Comparison of ENCODE assay signal across 13 cellular contexts in the genomic region with DNA sequence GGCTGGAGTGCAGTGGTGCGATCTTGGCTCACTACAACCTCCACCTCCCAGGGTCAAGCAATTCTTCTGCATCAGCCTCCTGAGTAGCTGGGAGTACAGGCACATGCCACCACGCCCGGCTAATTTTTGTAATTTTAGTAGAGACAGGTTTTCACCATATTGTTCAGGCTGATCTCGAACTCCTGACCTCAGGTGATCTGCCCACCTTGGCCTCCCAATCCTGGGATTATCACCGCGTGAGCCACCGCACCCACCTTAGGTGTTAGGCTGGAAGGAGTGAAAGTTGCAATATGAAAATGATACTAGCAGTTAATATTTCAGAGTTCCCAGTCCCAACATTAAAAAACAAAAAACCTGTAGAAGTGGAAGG. TPM values are rescaled to one million over a fixed set of nuclear protein-coding genes. Genes with fewer than 3 reads are reported as not detected.
DNase-seq lines count a peak whose midpoint lies in the region; ATAC-seq and TF ChIP-seq lines count a peak whose summit lies in the region.
"Not testable (repeated sequence)": the region's sequence is repeated elsewhere in the genome, so short reads cannot be mapped to it uniquely, and the experiment has no call there.
"Had no signal": no experiment of that assay in that cellular context is flagged by ENCODE, and none has a peak within 500 bp of the region (broad histone marks: within the 10 kb centered on the region; RNA-seq: fewer than 3 reads in every experiment).

No MANE protein-coding gene starts in this region.

- not testable (repeated sequence) for H3K27me3 Mint-ChIP-seq in Calu3 (ENCODE audit: unreplicated experiment); activated CD8-positive, alpha-beta T cell treated with anti-CD3 and anti-CD28 coated beads, Interleukin-2, amount 10 ng/mL, durations not matched to agents 7 days and 5 days (ENCODE audit: low read depth); activated naive CD8-positive, alpha-beta T cell treated with anti-CD3 and anti-CD28 coated beads, Interleukin-2, amount 50 U/mL, for 24 hours; nephron progenitor cell (ENCODE audit: low read depth, poor library complexity)
- peaks cover 4 to 15% (median 14%) of the 10 kb centered on the region in 3 donors for H3K27me3 Mint-ChIP-seq in immature natural killer cell (ENCODE audit: low read depth in 3 of 3)

- H3K4me3 ChIP-seq in HL-60 (replicated peaks; ENCODE audit: insufficient read depth, low read length), result not testable (repeated sequence)

- TF ChIP-seq POLR2A in Raji (IDR thresholded peaks at IDR 0.05; ENCODE audit: insufficient read depth, low read depth, low read length), result 0 out of 2 replicates have a peak, but pooled peaks have one; percentile 3

- TF ChIP-seq CTCF in Calu3 (IDR thresholded peaks at IDR 0.05; ENCODE audit: unreplicated experiment); HL-60 (IDR thresholded peaks at IDR 0.05; ENCODE audit: insufficient read depth, low read length); nephron progenitor cell (IDR thresholded peaks at IDR 0.05): not testable (repeated sequence)

- POLR2A ChIA-PET in activated CD8-positive, alpha-beta T cell treated with anti-CD3 and anti-CD28 coated beads, Interleukin-2, amount 10 ng/mL, durations not matched to agents 7 days and 5 days (lab: Charles Lee), result interaction anchor here (1.5 to 1.6 kb wide), 2 partner anchors 41 to 63 kb away, joined by 3 to 8 read pairs; a partner anchor contains a TSS

- H3K36me3 Mint-ChIP-seq in Calu3 (ENCODE audit: insufficient read depth, unreplicated experiment), result peaks cover 51% of the 10 kb centered on the region
- peaks cover 54% of the 10 kb centered on the region for H3K36me3 Mint-ChIP-seq in activated CD8-positive, alpha-beta T cell treated with anti-CD3 and anti-CD28 coated beads, Interleukin-2, amount 10 ng/mL, durations not matched to agents 7 days and 5 days (ENCODE audit: low read depth)
- H3K36me3 Mint-ChIP-seq in activated naive CD8-positive, alpha-beta T cell treated with anti-CD3 and anti-CD28 coated beads, Interleukin-2, amount 50 U/mL, for 24 hours (ENCODE audit: low read depth), result peaks cover 52% of the 10 kb centered on the region
- peaks cover 5 to 26% (median 13%) of the 10 kb centered on the region in 3 donors for H3K36me3 Mint-ChIP-seq in immature natural killer cell
- H3K36me3 Mint-ChIP-seq in nephron progenitor cell (ENCODE audit: low read depth), result peaks cover 54% of the 10 kb centered on the region

- H3K27ac Mint-ChIP-seq in Calu3 (ENCODE audit: unreplicated experiment) (peak overlapping the region; percentile 82), immature natural killer cell (peak overlapping the region; percentile 85 to 99 (median 93)), nephron progenitor cell (peak overlapping the region; percentile 81)
- peak overlapping the region; percentile 85 for H3K27ac Mint-ChIP-seq in activated CD8-positive, alpha-beta T cell treated with anti-CD3 and anti-CD28 coated beads, Interleukin-2, amount 10 ng/mL, durations not matched to agents 7 days and 5 days
- peak overlapping the region; percentile 67 for H3K27ac Mint-ChIP-seq in activated naive CD8-positive, alpha-beta T cell treated with anti-CD3 and anti-CD28 coated beads, Interleukin-2, amount 50 U/mL, for 24 hours

- H3K27ac ChIP-seq in HL-60 (replicated peaks), result peak overlapping the region; percentile 38

- CTCF ChIA-PET in Calu3 (lab: Charles Lee), result interaction anchor here (0.6 kb wide), 1 partner anchor 11 kb away, joined by 3 read pairs; no protein-coding TSS in a partner anchor
- CTCF ChIA-PET in activated CD8-positive, alpha-beta T cell treated with anti-CD3 and anti-CD28 coated beads, Interleukin-2, amount 10 ng/mL, durations not matched to agents 7 days and 5 days (lab: Charles Lee), result not testable (repeated sequence)

- H3K27me3 ChIP-seq in HL-60 (ENCODE audit: insufficient read depth, poor library complexity, severe bottlenecking), result not testable (repeated sequence)

- H3K4me3 Mint-ChIP-seq in Calu3 (ENCODE audit: low read depth, unreplicated experiment); activated CD8-positive, alpha-beta T cell treated with anti-CD3 and anti-CD28 coated beads, Interleukin-2, amount 10 ng/mL, durations not matched to agents 7 days and 5 days; nephron progenitor cell: not testable (repeated sequence)
- H3K4me3 Mint-ChIP-seq in activated naive CD8-positive, alpha-beta T cell treated with anti-CD3 and anti-CD28 coated beads, Interleukin-2, amount 50 U/mL, for 24 hours, result peak overlapping the region; percentile 4
- H3K4me3 Mint-ChIP-seq in immature natural killer cell, result peak overlapping the region; percentile 33 to 70 (median 66)

- intact Hi-C loops in Calu3 (cut with micrococcal nuclease; ENCODE audit: unreplicated experiment), result not testable (repeated sequence)

- not testable (repeated sequence) for H3K4me1 Mint-ChIP-seq in Calu3 (ENCODE audit: low read depth, unreplicated experiment)
- H3K4me1 Mint-ChIP-seq in activated CD8-positive, alpha-beta T cell treated with anti-CD3 and anti-CD28 coated beads, Interleukin-2, amount 10 ng/mL, durations not matched to agents 7 days and 5 days (ENCODE audit: low read depth), result peaks cover 51% of the 10 kb centered on the region
- H3K4me1 Mint-ChIP-seq in activated naive CD8-positive, alpha-beta T cell treated with anti-CD3 and anti-CD28 coated beads, Interleukin-2, amount 50 U/mL, for 24 hours, result peaks cover 57% of the 10 kb centered on the region
- H3K4me1 Mint-ChIP-seq in immature natural killer cell (peaks cover 70 to 72% of the 10 kb centered on the region in 2 donors), nephron progenitor cell (peaks cover 15% of the 10 kb centered on the region)

- BruUV-seq in Calu3 (replicated peaks; lab: Mats Ljungman, UMichigan), result not testable (repeated sequence)

- DNase-seq in Calu3; HL-60 (ENCODE audit: low read depth in 1 of 2, low spot score in 1 of 2); activated CD8-positive, alpha-beta T cell treated with anti-CD3 and anti-CD28 coated beads, Interleukin-2, amount 10 ng/mL, durations not matched to agents 7 days and 5 days; activated naive CD8-positive, alpha-beta T cell treated with anti-CD3 and anti-CD28 coated beads, Interleukin-2, amount 50 U/mL, for 24 hours; immature natural killer cell; nephron progenitor cell: not testable (repeated sequence)

- H3K9me3 Mint-ChIP-seq in Calu3 (ENCODE audit: low read depth, unreplicated experiment); activated CD8-positive, alpha-beta T cell treated with anti-CD3 and anti-CD28 coated beads, Interleukin-2, amount 10 ng/mL, durations not matched to agents 7 days and 5 days (ENCODE audit: insufficient read depth); activated naive CD8-positive, alpha-beta T cell treated with anti-CD3 and anti-CD28 coated beads, Interleukin-2, amount 50 U/mL, for 24 hours; immature natural killer cell; nephron progenitor cell: not testable (repeated sequence)

- ATAC-seq in activated CD8-positive, alpha-beta T cell treated with anti-CD3 and anti-CD28 coated beads, Interleukin-2, amount 10 ng/mL, durations not matched to agents 7 days and 5 days; activated naive CD8-positive, alpha-beta T cell treated with anti-CD3 and anti-CD28 coated beads, Interleukin-2, amount 50 U/mL, for 24 hours: not testable (repeated sequence)

RNA-seq across cellular contexts. Expression of a gene that starts 7.3 kb away (rescaled TPM):
- total RNA-seq in Calu3 (2022), result 3.1 and 3.3 TPM in 2 replicates
- total RNA-seq in activated CD8-positive, alpha-beta T cell treated with anti-CD3 and anti-CD28 coated beads, Interleukin-2, amount 10 ng/mL, durations not matched to agents 7 days and 5 days, result 10 to 100 TPM in 1 of 2 experiments, 1 to 10 TPM in 1; 8.1 to 11.5 TPM
- polyA plus RNA-seq in immature natural killer cell, result 1 to 10 TPM; 1.5 to 2.4 (median 2.0) TPM

RNA-seq across cellular contexts. Expression of a gene that starts 8.1 kb away (rescaled TPM):
- total RNA-seq in Calu3 (2022), result 40.0 and 40.4 TPM in 2 replicates
- 10 to 100 TPM; 75.7 to 77.2 TPM for total RNA-seq in activated CD8-positive, alpha-beta T cell treated with anti-CD3 and anti-CD28 coated beads, Interleukin-2, amount 10 ng/mL, durations not matched to agents 7 days and 5 days
- polyA plus RNA-seq in immature natural killer cell, result 10 to 100 TPM; 12.2 to 42.1 (median 12.2) TPM

RNA-seq across cellular contexts. Expression of a gene that starts 58.5 kb away (rescaled TPM):
- total RNA-seq in Calu3 (2022), result not detected in 2 replicates
- not detected for total RNA-seq in activated CD8-positive, alpha-beta T cell treated with anti-CD3 and anti-CD28 coated beads, Interleukin-2, amount 10 ng/mL, durations not matched to agents 7 days and 5 days
- polyA plus RNA-seq in immature natural killer cell, result 10 to 100 TPM in 1 of 3 donors, 1 to 10 TPM in 2; 6.8 to 11.1 (median 7.6) TPM
- total RNA-seq: dermis blood vessel endothelial cell, HT1080, neural crest cell, posterior vena cava, sciatic nerve, vagina had no signal
